15 cellular contexts compared by ENCODE assay signal in genomic region chr4:53016099-53016498, GRCh38.
"Had no signal": no experiment of that assay in that cellular context is flagged by ENCODE, and none has a peak within 500 bp of the region (broad histone marks: within the 10 kb centered on the region; RNA-seq: fewer than 3 reads in every experiment).

No MANE protein-coding gene starts in this region.

- H3K27ac ChIP-seq: body of pancreas, cardiac muscle cell, heart left ventricle, lower lobe of right lung, neural progenitor cell, prostate gland had no signal

- H3K4me3 ChIP-seq: body of pancreas, cardiac muscle cell, gastroesophageal sphincter, heart left ventricle, lower lobe of right lung, neural progenitor cell, prostate gland, tibial nerve had no signal

- DNase-seq: cortex of kidney; lower lobe of right lung; naive thymus-derived CD4-positive, alpha-beta T cell; stimulated activated CD4-positive, alpha-beta T cell treated with anti-CD3 and anti-CD28 coated beads, Interleukin-12 subunit alpha, Interleukin-12 subunit beta, amount 100 ng/mL, for 4 hours; stimulated activated CD4-positive, alpha-beta T cell treated with anti-CD3 and anti-CD28 coated beads, Interleukin-4, amount 100 ng/mL, for 4 hours; T-helper 9 cell had no signal

- H3K4me2 ChIP-seq: neural progenitor cell had no signal

- H3K4me1 ChIP-seq: neural progenitor cell had no signal

- H3K9ac ChIP-seq: neural progenitor cell had no signal

- ATAC-seq: activated CD4-positive, alpha-beta T cell treated with anti-CD3 and anti-CD28 coated beads for 36 hours; body of pancreas; gastroesophageal sphincter; lower lobe of right lung; naive thymus-derived CD4-positive, alpha-beta T cell; stimulated activated naive CD8-positive, alpha-beta T cell treated with anti-CD3 and anti-CD28 coated beads, Interleukin-15, Interleukin-2, amounts not matched to agents 100 U/mL and 50 U/mL, for 24 hours had no signal

- H2AFZ ChIP-seq: neural progenitor cell had no signal

- H3K36me3 ChIP-seq: cardiac muscle cell, gastroesophageal sphincter, heart left ventricle, lower lobe of right lung, neural progenitor cell, prostate gland, tibial nerve had no signal

- H3K9me3 ChIP-seq: body of pancreas, gastroesophageal sphincter, heart left ventricle, lower lobe of right lung, prostate gland, tibial nerve had no signal

- H3K27me3 ChIP-seq: body of pancreas, cardiac muscle cell, gastroesophageal sphincter, heart left ventricle, neural progenitor cell, tibial nerve had no signal
